Comparison of ENCODE assay signal across 8 cellular contexts in genomic region chr7:100478966-100479660, GRCh38. TPM values are rescaled to one million over a fixed set of nuclear protein-coding genes. Genes with fewer than 3 reads are reported as not detected.
DNase-seq lines count a peak whose midpoint lies in the region; ATAC-seq and TF ChIP-seq lines count a peak whose summit lies in the region.

TSC22D4 (minus strand) TSS chr7:100479214; CDS start chr7:100478038, 1,176 bp downstream.

- H3K27me3 Mint-ChIP-seq in chondrocyte (ENCODE audit: low read depth) = no peaks in the 10 kb centered on the region

- ATAC-seq in GM19025 (IDR thresholded peaks at IDR 0.05; ENCODE audit: low read depth, unreplicated experiment) (peak; percentile 51), HG03342 (IDR thresholded peaks at IDR 0.05; ENCODE audit: unreplicated experiment) (peak; percentile 60)

- H3K4me3 Mint-ChIP-seq in chondrocyte (ENCODE audit: unreplicated experiment) = peak within 1 kb of the TSS; percentile 90

- DNase-seq in AG09309 (ENCODE audit: low read depth) = peak; percentile 84
- peak; percentile 94 for DNase-seq in NCI-H526 (lab: John Stamatoyannopoulos, UW)
- peak; percentile 87 to 88 for DNase-seq in activated CD4-positive, alpha-beta T cell treated with anti-CD3 and anti-CD28 coated beads for 4 hours
- DNase-seq in chondrocyte (ENCODE audit: low spot score) = peak; percentile 97
- peak; percentile 80 for DNase-seq in kidney glomerular epithelial cell (lab: John Stamatoyannopoulos, UW)
- peak; percentile 91 for DNase-seq in stimulated activated CD4-positive, alpha-beta T cell treated with anti-CD3 and anti-CD28 coated beads, Interleukin-15, amount 100 ng/mL, for 24 hours

- peak within 1 kb of the TSS; percentile 71 for H3K27ac Mint-ChIP-seq in chondrocyte (ENCODE audit: unreplicated experiment)

- TF ChIP-seq CTCF in AG09309 (IDR thresholded peaks at IDR 0.05; ENCODE audit: control insufficient read depth, insufficient read depth, low read depth, low read length, missing control alignments) (no peak), chondrocyte (IDR thresholded peaks at IDR 0.05) (no peak)

- peak within 1 kb of the TSS; percentile 90 for H3K4me3 ChIP-seq in AG09309 (ENCODE audit: control insufficient read depth, low read depth, low read length)

- H3K9me3 Mint-ChIP-seq in chondrocyte (ENCODE audit: low read depth) = no peaks in the 10 kb centered on the region

- H3K36me3 Mint-ChIP-seq in chondrocyte (ENCODE audit: low read depth) = peaks cover 2% of the 10 kb centered on the region

- H3K4me1 Mint-ChIP-seq in chondrocyte (ENCODE audit: low read depth) = peaks cover 29% of the 10 kb centered on the region

RNA-seq across cellular contexts. Expression of gene TSC22D4, which starts in this region (rescaled TPM):
- total RNA-seq in chondrocyte = 24.0 to 34.1 TPM (median 33.0 TPM) in 3 replicates

Comparison
In these comparisons a context has a peak if more than half of its experiments do, and no peak if none do; other contexts are left out.
1. Peak in every context shown above with its lines: DNase-seq, ATAC-seq and H3K4me3 ChIP-seq.